ENCODE assay signal across 8 cellular contexts in genomic region chr19:58560007-58560887, GRCh38. TPM values are rescaled to one million over a fixed set of nuclear protein-coding genes. Genes with fewer than 3 reads are reported as not detected.
DNase-seq lines count a peak whose midpoint lies in the region; ATAC-seq and TF ChIP-seq lines count a peak whose summit lies in the region.

No MANE protein-coding gene starts in this region.

- H3K4me1 Mint-ChIP-seq in brain (peaks cover 36% of the 10 kb centered on the region), memory B cell (peaks cover 46% of the 10 kb centered on the region)

- peaks cover 12% of the 10 kb centered on the region for H3K36me3 Mint-ChIP-seq in brain
- H3K36me3 Mint-ChIP-seq in memory B cell = peaks cover 6% of the 10 kb centered on the region

- H3K27me3 Mint-ChIP-seq in brain (peaks cover 13% of the 10 kb centered on the region), memory B cell (no peaks in the 10 kb centered on the region)

- H3K27ac Mint-ChIP-seq in brain = peak overlapping the region; percentile 99 to 100 (median 100)
- H3K27ac Mint-ChIP-seq in memory B cell = no peak overlapping the region

- peaks cover 0 to 5% (median 0%) of the 10 kb centered on the region in 5 experiments for H3K9me3 Mint-ChIP-seq in brain
- no peaks in the 10 kb centered on the region for H3K9me3 Mint-ChIP-seq in memory B cell

- TF ChIP-seq CTCF in cardiac muscle cell (IDR thresholded peaks at IDR 0.05; ENCODE audit: low read depth, low read length) (no peak), brain (conservative IDR thresholded peaks at IDR 0.05) (no peak), upper lobe of right lung (IDR thresholded peaks at IDR 0.05) (no peak)

- peak overlapping the region; percentile 96 to 99 (median 97) for H3K4me3 Mint-ChIP-seq in brain
- peak overlapping the region; percentile 99 for H3K4me3 Mint-ChIP-seq in memory B cell

- ATAC-seq in left ventricle myocardium superior (no peak), memory B cell (ENCODE audit: low read depth) (no peak), upper lobe of right lung (no peak), HG03439 (IDR thresholded peaks at IDR 0.05; ENCODE audit: unreplicated experiment) (no peak)

- no peak for DNase-seq in cardiac muscle cell (ENCODE audit: low read depth in 1 of 2, low spot score in 1 of 2)
- no peak for DNase-seq in left ventricle myocardium superior
- peak in 1 of 2 donors; percentile 12 for DNase-seq in memory B cell (ENCODE audit: low spot score in 2 of 2)
- peak; percentile 53 for DNase-seq in upper lobe of right lung
- no peak for DNase-seq in MV-4-11 (lab: John Stamatoyannopoulos, UW)
- no peak for DNase-seq in NCI-H2227 (lab: John Stamatoyannopoulos, UW; ENCODE audit: unreplicated experiment)

- peaks cover 26% of the 10 kb centered on the region for H3K4me1 ChIP-seq in cardiac muscle cell (ENCODE audit: low read depth)
- peaks cover 47% of the 10 kb centered on the region for H3K4me1 ChIP-seq in upper lobe of right lung

- H3K27ac ChIP-seq in cardiac muscle cell (peak overlapping the region; percentile 99), upper lobe of right lung (peak overlapping the region; percentile 99)

- H3K36me3 ChIP-seq in cardiac muscle cell (peaks cover 9% of the 10 kb centered on the region), upper lobe of right lung (peaks cover 17% of the 10 kb centered on the region)

- H3K4me3 ChIP-seq in cardiac muscle cell = peak overlapping the region; percentile 56
- peak overlapping the region; percentile 67 for H3K4me3 ChIP-seq in upper lobe of right lung

- intact Hi-C loops in left ventricle myocardium superior (cut with micrococcal nuclease) = no loop called here
- intact Hi-C loops in upper lobe of right lung (cut with DNase I) = no loop called here

- H3K27me3 ChIP-seq in cardiac muscle cell (no peaks in the 10 kb centered on the region), upper lobe of right lung (no peaks in the 10 kb centered on the region)

- H3K9me3 ChIP-seq in cardiac muscle cell (ENCODE audit: low read depth) = no peaks in the 10 kb centered on the region
- H3K9me3 ChIP-seq in upper lobe of right lung = no peaks in the 10 kb centered on the region

RNA-seq across cellular contexts. Expression of gene UBE2M, which starts 1.8 kb away (rescaled TPM):
- 70.8 and 79.0 TPM in 2 replicates for total RNA-seq in cardiac muscle cell
- polyA plus RNA-seq in cardiac muscle cell = 169 and 177 TPM in 2 replicates
- total RNA-seq in left ventricle myocardium superior = 144 TPM
- 192 TPM for polyA plus RNA-seq in brain (ENCODE audit: insufficient read depth, low read depth, low replicate concordance)
- 53.8 TPM for total RNA-seq in upper lobe of right lung

RNA-seq across cellular contexts. Expression of gene CHMP2A, which starts 5.3 kb away (rescaled TPM):
- total RNA-seq in cardiac muscle cell = 223 and 265 TPM in 2 replicates
- 247 and 319 TPM in 2 replicates for polyA plus RNA-seq in cardiac muscle cell
- total RNA-seq in left ventricle myocardium superior = 134 TPM
- polyA plus RNA-seq in brain (ENCODE audit: insufficient read depth, low read depth, low replicate concordance) = 216 TPM
- total RNA-seq in upper lobe of right lung = 96.5 TPM

RNA-seq across cellular contexts. Expression of gene MZF1, which starts 12.9 kb away (rescaled TPM):
- 51.1 TPM in 2 replicates for total RNA-seq in cardiac muscle cell
- polyA plus RNA-seq in cardiac muscle cell = 25.1 and 34.7 TPM in 2 replicates
- 11.3 TPM for total RNA-seq in left ventricle myocardium superior
- polyA plus RNA-seq in brain (ENCODE audit: insufficient read depth, low read depth, low replicate concordance) = 14.9 TPM
- total RNA-seq in upper lobe of right lung = 44.3 TPM

RNA-seq across cellular contexts. Expression of gene TRIM28, which starts 16.4 kb away (rescaled TPM):
- 563 and 650 TPM in 2 replicates for total RNA-seq in cardiac muscle cell
- polyA plus RNA-seq in cardiac muscle cell = 303 and 343 TPM in 2 replicates
- total RNA-seq in left ventricle myocardium superior = 152 TPM
- polyA plus RNA-seq in brain (ENCODE audit: insufficient read depth, low read depth, low replicate concordance) = 698 TPM
- total RNA-seq in upper lobe of right lung = 199 TPM

RNA-seq across cellular contexts. Expression of gene ZBTB45, which starts 40.6 kb away (rescaled TPM):
- total RNA-seq in cardiac muscle cell (22.8 and 26.3 TPM in 2 replicates), left ventricle myocardium superior (10.4 TPM), upper lobe of right lung (14.1 TPM)
- polyA plus RNA-seq in cardiac muscle cell (29.4 and 34.6 TPM in 2 replicates), brain (ENCODE audit: insufficient read depth, low read depth, low replicate concordance) (16.1 TPM)
